ENCODE assay signal across 1 cellular context in the genomic region with DNA sequence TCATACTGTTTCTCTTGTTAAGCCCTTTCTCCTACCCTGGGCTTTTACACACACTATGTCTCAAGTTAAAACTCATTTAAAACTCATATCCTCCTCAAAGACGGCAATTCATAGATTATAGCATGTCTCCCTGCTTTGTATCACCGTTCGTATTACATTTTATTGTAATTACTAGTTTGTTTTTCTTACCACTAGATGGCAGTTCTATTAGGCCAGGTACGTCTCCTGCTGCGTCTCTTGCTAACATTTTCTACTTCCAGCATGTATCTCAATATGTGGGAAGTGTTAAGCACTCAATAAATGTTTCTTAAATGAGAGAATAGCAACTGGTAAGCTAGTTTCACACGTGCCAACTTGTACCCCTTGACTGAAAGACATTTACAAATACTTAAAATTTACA.
TF ChIP-seq lines count a peak whose summit lies in the region.

No MANE protein-coding gene starts in this region.

TF ChIP-seq in GM23338, 12 proteins besides CTCF, POLR2A, EP300 and RAD21 (continued from another document):
- TF ChIP-seq, protein P1, sequence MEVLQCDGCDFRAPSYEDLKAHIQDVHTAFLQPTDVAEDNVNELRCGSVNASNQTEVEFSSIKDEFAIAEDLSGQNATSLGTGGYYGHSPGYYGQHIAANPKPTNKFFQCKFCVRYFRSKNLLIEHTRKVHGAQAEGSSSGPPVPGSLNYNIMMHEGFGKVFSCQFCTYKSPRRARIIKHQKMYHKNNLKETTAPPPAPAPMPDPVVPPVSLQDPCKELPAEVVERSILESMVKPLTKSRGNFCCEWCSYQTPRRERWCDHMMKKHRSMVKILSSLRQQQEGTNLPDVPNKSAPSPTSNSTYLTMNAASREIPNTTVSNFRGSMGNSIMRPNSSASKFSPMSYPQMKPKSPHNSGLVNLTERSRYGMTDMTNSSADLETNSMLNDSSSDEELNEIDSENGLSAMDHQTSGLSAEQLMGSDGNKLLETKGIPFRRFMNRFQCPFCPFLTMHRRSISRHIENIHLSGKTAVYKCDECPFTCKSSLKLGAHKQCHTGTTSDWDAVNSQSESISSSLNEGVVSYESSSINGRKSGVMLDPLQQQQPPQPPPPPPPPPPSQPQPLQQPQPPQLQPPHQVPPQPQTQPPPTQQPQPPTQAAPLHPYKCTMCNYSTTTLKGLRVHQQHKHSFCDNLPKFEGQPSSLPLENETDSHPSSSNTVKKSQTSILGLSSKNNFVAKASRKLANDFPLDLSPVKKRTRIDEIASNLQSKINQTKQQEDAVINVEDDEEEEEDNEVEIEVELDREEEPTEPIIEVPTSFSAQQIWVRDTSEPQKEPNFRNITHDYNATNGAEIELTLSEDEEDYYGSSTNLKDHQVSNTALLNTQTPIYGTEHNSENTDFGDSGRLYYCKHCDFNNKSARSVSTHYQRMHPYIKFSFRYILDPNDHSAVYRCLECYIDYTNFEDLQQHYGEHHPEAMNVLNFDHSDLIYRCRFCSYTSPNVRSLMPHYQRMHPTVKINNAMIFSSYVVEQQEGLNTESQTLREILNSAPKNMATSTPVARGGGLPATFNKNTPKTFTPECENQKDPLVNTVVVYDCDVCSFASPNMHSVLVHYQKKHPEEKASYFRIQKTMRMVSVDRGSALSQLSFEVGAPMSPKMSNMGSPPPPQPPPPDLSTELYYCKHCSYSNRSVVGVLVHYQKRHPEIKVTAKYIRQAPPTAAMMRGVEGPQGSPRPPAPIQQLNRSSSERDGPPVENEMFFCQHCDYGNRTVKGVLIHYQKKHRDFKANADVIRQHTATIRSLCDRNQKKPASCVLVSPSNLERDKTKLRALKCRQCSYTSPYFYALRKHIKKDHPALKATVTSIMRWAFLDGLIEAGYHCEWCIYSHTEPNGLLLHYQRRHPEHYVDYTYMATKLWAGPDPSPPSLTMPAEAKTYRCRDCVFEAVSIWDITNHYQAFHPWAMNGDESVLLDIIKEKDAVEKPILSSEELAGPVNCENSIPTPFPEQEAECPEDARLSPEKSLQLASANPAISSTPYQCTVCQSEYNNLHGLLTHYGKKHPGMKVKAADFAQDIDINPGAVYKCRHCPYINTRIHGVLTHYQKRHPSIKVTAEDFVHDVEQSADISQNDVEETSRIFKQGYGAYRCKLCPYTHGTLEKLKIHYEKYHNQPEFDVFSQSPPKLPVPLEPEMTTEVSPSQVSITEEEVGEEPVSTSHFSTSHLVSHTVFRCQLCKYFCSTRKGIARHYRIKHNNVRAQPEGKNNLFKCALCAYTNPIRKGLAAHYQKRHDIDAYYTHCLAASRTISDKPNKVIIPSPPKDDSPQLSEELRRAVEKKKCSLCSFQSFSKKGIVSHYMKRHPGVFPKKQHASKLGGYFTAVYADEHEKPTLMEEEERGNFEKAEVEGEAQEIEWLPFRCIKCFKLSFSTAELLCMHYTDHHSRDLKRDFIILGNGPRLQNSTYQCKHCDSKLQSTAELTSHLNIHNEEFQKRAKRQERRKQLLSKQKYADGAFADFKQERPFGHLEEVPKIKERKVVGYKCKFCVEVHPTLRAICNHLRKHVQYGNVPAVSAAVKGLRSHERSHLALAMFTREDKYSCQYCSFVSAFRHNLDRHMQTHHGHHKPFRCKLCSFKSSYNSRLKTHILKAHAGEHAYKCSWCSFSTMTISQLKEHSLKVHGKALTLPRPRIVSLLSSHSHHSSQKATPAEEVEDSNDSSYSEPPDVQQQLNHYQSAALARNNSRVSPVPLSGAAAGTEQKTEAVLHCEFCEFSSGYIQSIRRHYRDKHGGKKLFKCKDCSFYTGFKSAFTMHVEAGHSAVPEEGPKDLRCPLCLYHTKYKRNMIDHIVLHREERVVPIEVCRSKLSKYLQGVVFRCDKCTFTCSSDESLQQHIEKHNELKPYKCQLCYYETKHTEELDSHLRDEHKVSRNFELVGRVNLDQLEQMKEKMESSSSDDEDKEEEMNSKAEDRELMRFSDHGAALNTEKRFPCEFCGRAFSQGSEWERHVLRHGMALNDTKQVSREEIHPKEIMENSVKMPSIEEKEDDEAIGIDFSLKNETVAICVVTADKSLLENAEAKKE (CRISPR knock-in tag; IDR thresholded peaks at IDR 0.05): no peak
- TF ChIP-seq POLR2AphosphoS5 (IDR thresholded peaks at IDR 0.05; ENCODE audit: low read depth) (no peak), NANOG (IDR thresholded peaks at IDR 0.05; ENCODE audit: borderline replicate concordance) (no peak)
- TF ChIP-seq, protein P2, sequence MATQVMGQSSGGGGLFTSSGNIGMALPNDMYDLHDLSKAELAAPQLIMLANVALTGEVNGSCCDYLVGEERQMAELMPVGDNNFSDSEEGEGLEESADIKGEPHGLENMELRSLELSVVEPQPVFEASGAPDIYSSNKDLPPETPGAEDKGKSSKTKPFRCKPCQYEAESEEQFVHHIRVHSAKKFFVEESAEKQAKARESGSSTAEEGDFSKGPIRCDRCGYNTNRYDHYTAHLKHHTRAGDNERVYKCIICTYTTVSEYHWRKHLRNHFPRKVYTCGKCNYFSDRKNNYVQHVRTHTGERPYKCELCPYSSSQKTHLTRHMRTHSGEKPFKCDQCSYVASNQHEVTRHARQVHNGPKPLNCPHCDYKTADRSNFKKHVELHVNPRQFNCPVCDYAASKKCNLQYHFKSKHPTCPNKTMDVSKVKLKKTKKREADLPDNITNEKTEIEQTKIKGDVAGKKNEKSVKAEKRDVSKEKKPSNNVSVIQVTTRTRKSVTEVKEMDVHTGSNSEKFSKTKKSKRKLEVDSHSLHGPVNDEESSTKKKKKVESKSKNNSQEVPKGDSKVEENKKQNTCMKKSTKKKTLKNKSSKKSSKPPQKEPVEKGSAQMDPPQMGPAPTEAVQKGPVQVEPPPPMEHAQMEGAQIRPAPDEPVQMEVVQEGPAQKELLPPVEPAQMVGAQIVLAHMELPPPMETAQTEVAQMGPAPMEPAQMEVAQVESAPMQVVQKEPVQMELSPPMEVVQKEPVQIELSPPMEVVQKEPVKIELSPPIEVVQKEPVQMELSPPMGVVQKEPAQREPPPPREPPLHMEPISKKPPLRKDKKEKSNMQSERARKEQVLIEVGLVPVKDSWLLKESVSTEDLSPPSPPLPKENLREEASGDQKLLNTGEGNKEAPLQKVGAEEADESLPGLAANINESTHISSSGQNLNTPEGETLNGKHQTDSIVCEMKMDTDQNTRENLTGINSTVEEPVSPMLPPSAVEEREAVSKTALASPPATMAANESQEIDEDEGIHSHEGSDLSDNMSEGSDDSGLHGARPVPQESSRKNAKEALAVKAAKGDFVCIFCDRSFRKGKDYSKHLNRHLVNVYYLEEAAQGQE (IDR thresholded peaks at IDR 0.05; ENCODE audit: unreplicated experiment): no peak
